ENCODE assay signal across 21 cellular contexts in the genomic region with DNA sequence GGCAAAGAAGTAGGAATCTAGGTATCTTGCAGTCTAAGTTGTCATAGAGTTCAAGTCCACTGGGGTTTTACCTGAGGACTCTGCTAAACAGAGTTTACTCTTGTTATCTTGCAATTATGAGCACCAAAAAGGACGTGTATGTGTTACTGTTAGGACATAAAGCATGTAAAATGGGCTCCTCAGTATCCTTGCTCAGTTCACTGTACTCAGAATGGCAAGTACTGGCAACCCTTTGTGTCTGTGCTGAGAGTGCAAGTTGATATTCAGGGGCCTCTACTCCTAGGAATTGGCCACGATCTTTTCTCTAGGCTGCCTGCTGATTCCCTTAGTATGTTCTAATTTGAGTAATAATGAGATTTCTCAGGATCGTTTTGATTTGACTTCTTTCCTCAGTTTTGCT.
"Had no signal": no experiment of that assay in that cellular context is flagged by ENCODE, and none has a peak within 500 bp of the region (broad histone marks: within the 10 kb centered on the region; RNA-seq: fewer than 3 reads in every experiment).

No MANE protein-coding gene starts in this region.

- H3K27ac ChIP-seq: dorsolateral prefrontal cortex, gastroesophageal sphincter, heart right ventricle, ovary, tibial nerve, vagina, WERI-Rb-1 had no signal

- ATAC-seq: activated naive CD8-positive, alpha-beta T cell treated with anti-CD3 and anti-CD28 coated beads, Interleukin-2, amount 50 U/mL, for 24 hours; gastroesophageal sphincter had no signal

- H3K27me3 Mint-ChIP-seq: activated naive CD8-positive, alpha-beta T cell treated with anti-CD3 and anti-CD28 coated beads, Interleukin-2, amount 50 U/mL, for 24 hours had no signal

- H3K27ac Mint-ChIP-seq: activated naive CD4-positive, alpha-beta T cell treated with anti-CD3 and anti-CD28 coated beads for 36 hours; activated naive CD8-positive, alpha-beta T cell treated with anti-CD3 and anti-CD28 coated beads, Interleukin-2, amount 50 U/mL, for 24 hours; activated T-helper 2 cell treated with anti-CD3 and anti-CD28 coated beads, Interferon-gamma antibody, Interleukin-2, Interleukin-4, amounts not matched to agents 10 μg/mL and 5 μg/mL and 100 μg/mL, durations not matched to agents 14 hours and 24 hours and 36 hours; T-helper 1 cell treated with Interleukin-12 subunit alpha and Interleukin-12 subunit beta and Interleukin-4 antibody, amounts not matched to agents 30 μg/mL and 1 μg/mL, for 36 hours had no signal

- H3K9me3 ChIP-seq: gastroesophageal sphincter, heart right ventricle, ovary, tibial nerve, vagina had no signal

- H3K4me3 ChIP-seq: dorsolateral prefrontal cortex, gastroesophageal sphincter, heart right ventricle, lung, ovary, tibial nerve, vagina had no signal

- DNase-seq: activated CD4-positive, alpha-beta T cell treated with anti-CD3 and anti-CD28 coated beads for 4 hours; activated CD8-positive, alpha-beta memory T cell treated with anti-CD3 and anti-CD28 coated beads, Interleukin-2, amount 50 U/mL, for 48 hours; activated naive CD4-positive, alpha-beta T cell treated with anti-CD3 and anti-CD28 coated beads for 36 hours; activated naive CD8-positive, alpha-beta T cell treated with anti-CD3 and anti-CD28 coated beads, Interleukin-2, amount 50 U/mL, for 24 hours; dorsolateral prefrontal cortex; erythroblast; heart right ventricle; midbrain; ovary; stimulated activated CD4-positive, alpha-beta T cell treated with anti-CD3 and anti-CD28 coated beads, Interleukin-12 subunit alpha, Interleukin-12 subunit beta, amount 100 ng/mL, for 4 hours; stimulated activated naive CD4-positive, alpha-beta T cell treated with Interleukin-2 at 50 U/mL for 16 hours; substantia nigra; WERI-Rb-1 had no signal

- FAIRE-seq: astrocyte, islet of Langerhans had no signal

- H3K36me3 ChIP-seq: gastroesophageal sphincter, heart right ventricle, ovary, tibial nerve, vagina, WERI-Rb-1 had no signal

- H3K4me3 Mint-ChIP-seq: activated naive CD4-positive, alpha-beta T cell treated with anti-CD3 and anti-CD28 coated beads for 36 hours; activated naive CD8-positive, alpha-beta T cell treated with anti-CD3 and anti-CD28 coated beads, Interleukin-2, amount 50 U/mL, for 24 hours; T-helper 1 cell treated with Interleukin-12 subunit alpha and Interleukin-12 subunit beta and Interleukin-4 antibody, amounts not matched to agents 30 μg/mL and 1 μg/mL, for 36 hours had no signal

- H3K27me3 ChIP-seq: dorsolateral prefrontal cortex, gastroesophageal sphincter, heart right ventricle, ovary, tibial nerve, vagina had no signal
